Comparison of ENCODE assay signal across 35 cellular contexts in genomic region chr7:64787295-64787694, GRCh38.
"Had no signal": no experiment of that assay in that cellular context is flagged by ENCODE, and none has a peak within 500 bp of the region (broad histone marks: within the 10 kb centered on the region; RNA-seq: fewer than 3 reads in every experiment).

No MANE protein-coding gene starts in this region.

- H3K4me1 Mint-ChIP-seq: activated B cell treated with CpG ODN at 0.5 μM for 24 hours; activated CD4-positive, alpha-beta memory T cell treated with anti-CD3 and anti-CD28 coated beads, Interleukin-2, amount 10 ng/mL, durations not matched to agents 7 days and 5 days; activated CD4-positive, alpha-beta T cell treated with anti-CD3 and anti-CD28 coated beads for 36 hours; activated CD4-positive, alpha-beta T cell treated with anti-CD3 and anti-CD28 coated beads, Interleukin-2, amount 10 ng/mL, durations not matched to agents 7 days and 5 days; activated CD8-positive, alpha-beta memory T cell treated with anti-CD3 and anti-CD28 coated beads, Interleukin-2, amount 10 ng/mL, durations not matched to agents 7 days and 5 days; activated naive CD4-positive, alpha-beta T cell treated with anti-CD3 and anti-CD28 coated beads, Interleukin-2, amount 10 ng/mL, durations not matched to agents 7 days and 5 days; activated naive CD4-positive, alpha-beta T cell treated with anti-CD3 and anti-CD28 coated beads, Interleukin-2, amount 50 U/mL, for 24 hours; activated naive CD8-positive, alpha-beta T cell treated with anti-CD3 and anti-CD28 coated beads, Interleukin-2, amount 10 ng/mL, durations not matched to agents 7 days and 5 days; activated naive CD8-positive, alpha-beta T cell treated with anti-CD3 and anti-CD28 coated beads, Interleukin-2, amount 50 U/mL, for 24 hours; brain; central memory CD8-positive, alpha-beta T cell had no signal

- H3K27ac Mint-ChIP-seq: activated B cell treated with CpG ODN at 0.5 μM for 24 hours; activated CD4-positive, alpha-beta memory T cell treated with anti-CD3 and anti-CD28 coated beads, Interleukin-2, amount 10 ng/mL, durations not matched to agents 7 days and 5 days; activated CD4-positive, alpha-beta T cell treated with anti-CD3 and anti-CD28 coated beads for 36 hours; activated CD4-positive, alpha-beta T cell treated with anti-CD3 and anti-CD28 coated beads, Interleukin-2, amount 10 ng/mL, durations not matched to agents 7 days and 5 days; activated CD8-positive, alpha-beta memory T cell treated with anti-CD3 and anti-CD28 coated beads, Interleukin-2, amount 10 ng/mL, durations not matched to agents 7 days and 5 days; activated CD8-positive, alpha-beta T cell treated with anti-CD3 and anti-CD28 coated beads, Interleukin-2, amount 10 ng/mL, durations not matched to agents 7 days and 5 days; activated naive CD4-positive, alpha-beta T cell treated with anti-CD3 and anti-CD28 coated beads, Interleukin-2, amount 10 ng/mL, durations not matched to agents 7 days and 5 days; activated naive CD4-positive, alpha-beta T cell treated with anti-CD3 and anti-CD28 coated beads, Interleukin-2, amount 50 U/mL, for 24 hours; activated naive CD8-positive, alpha-beta T cell; activated naive CD8-positive, alpha-beta T cell treated with anti-CD3 and anti-CD28 coated beads, Interleukin-2, amount 10 ng/mL, durations not matched to agents 7 days and 5 days; activated naive CD8-positive, alpha-beta T cell treated with anti-CD3 and anti-CD28 coated beads, Interleukin-2, amount 50 U/mL, for 24 hours; activated T-cell treated with anti-CD3 and anti-CD28 coated beads, Interleukin-2, amount 50 U/mL, for 24 hours; activated T-helper 2 cell treated with anti-CD3 and anti-CD28 coated beads, Interferon-gamma antibody, Interleukin-2, Interleukin-4, amounts not matched to agents 10 μg/mL and 5 μg/mL and 100 μg/mL, durations not matched to agents 14 hours and 24 hours and 36 hours; brain; T-helper 1 cell treated with Interleukin-12 subunit alpha and Interleukin-12 subunit beta and Interleukin-4 antibody, amounts not matched to agents 30 μg/mL and 1 μg/mL, for 36 hours; T-helper 2 cell treated with Interferon-gamma antibody and Interleukin-4, amounts not matched to agents 5 μg/mL and 100 μg/mL, for 36 hours had no signal

- H3K9me3 Mint-ChIP-seq: activated B cell treated with CpG ODN at 0.5 μM for 24 hours; activated naive CD4-positive, alpha-beta T cell treated with anti-CD3 and anti-CD28 coated beads, Interleukin-2, amount 50 U/mL, for 24 hours; activated naive CD8-positive, alpha-beta T cell treated with anti-CD3 and anti-CD28 coated beads, Interleukin-2, amount 50 U/mL, for 24 hours; activated T-cell treated with anti-CD3 and anti-CD28 coated beads, Interleukin-2, amount 50 U/mL, for 24 hours; central memory CD8-positive, alpha-beta T cell had no signal

- DNase-seq: activated B cell treated with CpG ODN at 0.5 μM for 24 hours; activated CD4-positive, alpha-beta memory T cell treated with anti-CD3 and anti-CD28 coated beads, Interleukin-2, amount 10 ng/mL, durations not matched to agents 7 days and 5 days; activated CD4-positive, alpha-beta T cell treated with anti-CD3 and anti-CD28 coated beads for 1 hour; activated CD4-positive, alpha-beta T cell treated with anti-CD3 and anti-CD28 coated beads for 36 hours; activated CD4-positive, alpha-beta T cell treated with anti-CD3 and anti-CD28 coated beads for 48 hours; activated CD4-positive, alpha-beta T cell treated with anti-CD3 and anti-CD28 coated beads, Interleukin-2, amount 10 ng/mL, durations not matched to agents 7 days and 5 days; activated CD4-positive, alpha-beta T cell treated with anti-CD3 and anti-CD28 coated beads, Interleukin-2, amount 50 U/mL, for 48 hours; activated CD8-positive, alpha-beta memory T cell treated with anti-CD3 and anti-CD28 coated beads for 24 hours; activated CD8-positive, alpha-beta memory T cell treated with anti-CD3 and anti-CD28 coated beads, Interleukin-2, amount 10 ng/mL, durations not matched to agents 7 days and 5 days; activated CD8-positive, alpha-beta memory T cell treated with anti-CD3 and anti-CD28 coated beads, Interleukin-2, amount 50 U/mL, for 48 hours; activated CD8-positive, alpha-beta T cell treated with anti-CD3 and anti-CD28 coated beads, Interleukin-2, amount 10 ng/mL, durations not matched to agents 7 days and 5 days; activated effector memory CD4-positive, alpha-beta T cell treated with Interleukin-2 at 50 U/mL for 16 hours; activated gamma-delta T cell; activated naive CD4-positive, alpha-beta T cell treated with anti-CD3 and anti-CD28 coated beads, Interleukin-2, amount 10 ng/mL, durations not matched to agents 7 days and 5 days; activated naive CD4-positive, alpha-beta T cell treated with Interleukin-2 at 50 U/mL for 16 hours; activated naive CD8-positive, alpha-beta T cell treated with anti-CD3 and anti-CD28 coated beads, Interleukin-2, amount 10 ng/mL, durations not matched to agents 7 days and 5 days; activated naive CD8-positive, alpha-beta T cell treated with anti-CD3 and anti-CD28 coated beads, Interleukin-2, amount 50 U/mL, for 24 hours; activated T-cell treated with anti-CD3 and anti-CD28 coated beads, Interleukin-2, amount 50 U/mL, for 24 hours; activated T-cell treated with anti-CD3 and anti-CD28 coated beads, Interleukin-2, amount 50 U/mL, for 48 hours; amygdala; anterior cingulate cortex; caudate nucleus; cerebellar nuclear complex; colonic mucosa; T-helper 1 cell; T-helper 2 cell; T-helper 9 cell; WERI-Rb-1 had no signal

- H3K27me3 Mint-ChIP-seq: activated CD4-positive, alpha-beta memory T cell treated with anti-CD3 and anti-CD28 coated beads, Interleukin-2, amount 10 ng/mL, durations not matched to agents 7 days and 5 days; activated CD4-positive, alpha-beta T cell treated with anti-CD3 and anti-CD28 coated beads for 36 hours; activated CD4-positive, alpha-beta T cell treated with anti-CD3 and anti-CD28 coated beads, Interleukin-2, amount 10 ng/mL, durations not matched to agents 7 days and 5 days; activated CD8-positive, alpha-beta memory T cell treated with anti-CD3 and anti-CD28 coated beads, Interleukin-2, amount 10 ng/mL, durations not matched to agents 7 days and 5 days; activated naive CD4-positive, alpha-beta T cell treated with anti-CD3 and anti-CD28 coated beads, Interleukin-2, amount 10 ng/mL, durations not matched to agents 7 days and 5 days; activated naive CD8-positive, alpha-beta T cell treated with anti-CD3 and anti-CD28 coated beads, Interleukin-2, amount 10 ng/mL, durations not matched to agents 7 days and 5 days; activated naive CD8-positive, alpha-beta T cell treated with anti-CD3 and anti-CD28 coated beads, Interleukin-2, amount 50 U/mL, for 24 hours had no signal

- H3K36me3 Mint-ChIP-seq: activated naive CD4-positive, alpha-beta T cell treated with anti-CD3 and anti-CD28 coated beads, Interleukin-2, amount 10 ng/mL, durations not matched to agents 7 days and 5 days; activated naive CD4-positive, alpha-beta T cell treated with anti-CD3 and anti-CD28 coated beads, Interleukin-2, amount 50 U/mL, for 24 hours; activated naive CD8-positive, alpha-beta T cell treated with anti-CD3 and anti-CD28 coated beads, Interleukin-2, amount 10 ng/mL, durations not matched to agents 7 days and 5 days; brain had no signal

- H3K4me3 Mint-ChIP-seq: activated B cell treated with CpG ODN at 0.5 μM for 24 hours; activated CD4-positive, alpha-beta memory T cell treated with anti-CD3 and anti-CD28 coated beads, Interleukin-2, amount 10 ng/mL, durations not matched to agents 7 days and 5 days; activated CD4-positive, alpha-beta T cell treated with anti-CD3 and anti-CD28 coated beads for 36 hours; activated CD4-positive, alpha-beta T cell treated with anti-CD3 and anti-CD28 coated beads, Interleukin-2, amount 10 ng/mL, durations not matched to agents 7 days and 5 days; activated CD8-positive, alpha-beta memory T cell treated with anti-CD3 and anti-CD28 coated beads, Interleukin-2, amount 10 ng/mL, durations not matched to agents 7 days and 5 days; activated CD8-positive, alpha-beta T cell treated with anti-CD3 and anti-CD28 coated beads, Interleukin-2, amount 10 ng/mL, durations not matched to agents 7 days and 5 days; activated naive CD4-positive, alpha-beta T cell treated with anti-CD3 and anti-CD28 coated beads, Interleukin-2, amount 10 ng/mL, durations not matched to agents 7 days and 5 days; activated naive CD4-positive, alpha-beta T cell treated with anti-CD3 and anti-CD28 coated beads, Interleukin-2, amount 50 U/mL, for 24 hours; activated naive CD8-positive, alpha-beta T cell; activated naive CD8-positive, alpha-beta T cell treated with anti-CD3 and anti-CD28 coated beads, Interleukin-2, amount 10 ng/mL, durations not matched to agents 7 days and 5 days; activated naive CD8-positive, alpha-beta T cell treated with anti-CD3 and anti-CD28 coated beads, Interleukin-2, amount 50 U/mL, for 24 hours; activated T-cell treated with anti-CD3 and anti-CD28 coated beads, Interleukin-2, amount 50 U/mL, for 24 hours; brain; central memory CD8-positive, alpha-beta T cell; T-helper 1 cell treated with Interleukin-12 subunit alpha and Interleukin-12 subunit beta and Interleukin-4 antibody, amounts not matched to agents 30 μg/mL and 1 μg/mL, for 36 hours; T-helper 2 cell treated with Interferon-gamma antibody and Interleukin-4, amounts not matched to agents 5 μg/mL and 100 μg/mL, for 36 hours had no signal

- ATAC-seq: activated CD4-positive, alpha-beta T cell treated with anti-CD3 and anti-CD28 coated beads for 36 hours; activated CD8-positive, alpha-beta memory T cell treated with anti-CD3 and anti-CD28 coated beads, Interleukin-2, amount 10 ng/mL, durations not matched to agents 7 days and 5 days; activated CD8-positive, alpha-beta T cell treated with anti-CD3 and anti-CD28 coated beads, Interleukin-2, amount 10 ng/mL, durations not matched to agents 7 days and 5 days; activated naive CD8-positive, alpha-beta T cell treated with anti-CD3 and anti-CD28 coated beads, Interleukin-2, amount 50 U/mL, for 24 hours had no signal
